Comparison of ENCODE assay signal across 12 cellular contexts in genomic region chr6:46323312-46323965, GRCh38.
A peak's percentile ranks its signal among the peaks of the same experiment; 100 is the strongest.
DNase-seq lines count a peak whose midpoint lies in the region; ATAC-seq and TF ChIP-seq lines count a peak whose summit lies in the region.
"Had no signal": no experiment of that assay in that cellular context is flagged by ENCODE, and none has a peak within 500 bp of the region (broad histone marks: within the 10 kb centered on the region; RNA-seq: fewer than 3 reads in every experiment).

No MANE protein-coding gene starts in this region.

- no peak for TF ChIP-seq CTCF in fibroblast of villous mesenchyme (IDR thresholded peaks at IDR 0.05; ENCODE audit: insufficient read depth, low read depth, low read length)

- peak overlapping the region; percentile 52 for H3K4me3 ChIP-seq in fibroblast of villous mesenchyme (ENCODE audit: low read depth, low read length)
- H3K4me3 ChIP-seq: K562, lung had no signal

- H3K27me3 Mint-ChIP-seq in activated CD8-positive, alpha-beta memory T cell treated with anti-CD3 and anti-CD28 coated beads, Interleukin-2, amount 10 ng/mL, durations not matched to agents 7 days and 5 days: peaks cover 5% of the 10 kb centered on the region
- H3K27me3 Mint-ChIP-seq in activated CD4-positive, alpha-beta memory T cell treated with anti-CD3 and anti-CD28 coated beads for 36 hours: peaks cover 7% of the 10 kb centered on the region

- POLR2A ChIA-PET in activated CD4-positive, alpha-beta memory T cell treated with anti-CD3 and anti-CD28 coated beads for 36 hours (lab: Charles Lee): no interaction called here

- H3K4me3 Mint-ChIP-seq in activated CD8-positive, alpha-beta memory T cell treated with anti-CD3 and anti-CD28 coated beads, Interleukin-2, amount 10 ng/mL, durations not matched to agents 7 days and 5 days: peak overlapping the region; percentile 59
- no peak overlapping the region for H3K4me3 Mint-ChIP-seq in activated CD4-positive, alpha-beta memory T cell treated with anti-CD3 and anti-CD28 coated beads for 36 hours
- H3K4me3 Mint-ChIP-seq: CD4-positive, CD25-positive, alpha-beta regulatory T cell had no signal

- peak; percentile 59 for DNase-seq in activated CD8-positive, alpha-beta memory T cell treated with anti-CD3 and anti-CD28 coated beads, Interleukin-2, amount 10 ng/mL, durations not matched to agents 7 days and 5 days
- DNase-seq in activated CD8-positive, alpha-beta memory T cell treated with anti-CD3 and anti-CD28 coated beads, Interleukin-2, amount 50 U/mL, for 4 hours: no peak
- DNase-seq in activated CD4-positive, alpha-beta memory T cell treated with anti-CD3 and anti-CD28 coated beads for 36 hours: peak; percentile 33
- DNase-seq in fibroblast of villous mesenchyme (ENCODE audit: low read depth) (peak; percentile 96), stromal cell of bone marrow (ENCODE audit: low read depth) (peak; percentile 93), left lobe of liver (ENCODE audit: low spot score) (no peak), NCI-H1436 treated with DMSO at 0.1 percent for 48 hours (lab: John Stamatoyannopoulos, UW) (no peak)
- DNase-seq: stimulated activated CD4-positive, alpha-beta T cell treated with anti-CD3 and anti-CD28 coated beads, Interleukin-2, amount 100 ng/mL, for 24 hours had no signal

- H3K36me3 Mint-ChIP-seq in activated CD8-positive, alpha-beta memory T cell treated with anti-CD3 and anti-CD28 coated beads, Interleukin-2, amount 10 ng/mL, durations not matched to agents 7 days and 5 days: peaks cover 1% of the 10 kb centered on the region
- H3K36me3 Mint-ChIP-seq in activated CD4-positive, alpha-beta memory T cell treated with anti-CD3 and anti-CD28 coated beads for 36 hours: no peaks in the 10 kb centered on the region
- H3K36me3 Mint-ChIP-seq: CD4-positive, CD25-positive, alpha-beta regulatory T cell had no signal

- H3K27ac Mint-ChIP-seq in activated CD8-positive, alpha-beta memory T cell treated with anti-CD3 and anti-CD28 coated beads, Interleukin-2, amount 10 ng/mL, durations not matched to agents 7 days and 5 days: peak overlapping the region; percentile 74
- no peak overlapping the region for H3K27ac Mint-ChIP-seq in activated CD4-positive, alpha-beta memory T cell treated with anti-CD3 and anti-CD28 coated beads for 36 hours
- H3K27ac Mint-ChIP-seq: CD4-positive, CD25-positive, alpha-beta regulatory T cell had no signal

- intact Hi-C loops in activated CD4-positive, alpha-beta memory T cell treated with anti-CD3 and anti-CD28 coated beads for 36 hours (cut with micrococcal nuclease): loop anchor here (1.0 kb wide), 1 partner anchor 103 kb away; no protein-coding TSS in a partner anchor

- peaks cover 56% of the 10 kb centered on the region for H3K4me1 Mint-ChIP-seq in activated CD8-positive, alpha-beta memory T cell treated with anti-CD3 and anti-CD28 coated beads, Interleukin-2, amount 10 ng/mL, durations not matched to agents 7 days and 5 days
- peaks cover 17% of the 10 kb centered on the region for H3K4me1 Mint-ChIP-seq in activated CD4-positive, alpha-beta memory T cell treated with anti-CD3 and anti-CD28 coated beads for 36 hours (ENCODE audit: low read depth)
- H3K4me1 Mint-ChIP-seq: CD4-positive, CD25-positive, alpha-beta regulatory T cell had no signal

- H3K9me3 Mint-ChIP-seq in activated CD8-positive, alpha-beta memory T cell treated with anti-CD3 and anti-CD28 coated beads, Interleukin-2, amount 10 ng/mL, durations not matched to agents 7 days and 5 days (ENCODE audit: low read depth): no peaks in the 10 kb centered on the region
- H3K9me3 Mint-ChIP-seq in activated CD4-positive, alpha-beta memory T cell treated with anti-CD3 and anti-CD28 coated beads for 36 hours: no peaks in the 10 kb centered on the region

- CTCF ChIA-PET in activated CD8-positive, alpha-beta memory T cell treated with anti-CD3 and anti-CD28 coated beads, Interleukin-2, amount 10 ng/mL, durations not matched to agents 7 days and 5 days (lab: Charles Lee): interaction anchor here (0.7 to 1.3 kb wide), 3 partner anchors 13 to 233 kb away, joined by 3 to 4 read pairs (median 3); no protein-coding TSS in a partner anchor
- CTCF ChIA-PET in activated CD4-positive, alpha-beta memory T cell treated with anti-CD3 and anti-CD28 coated beads for 36 hours (lab: Charles Lee): no interaction called here

- peak; percentile 76 for ATAC-seq in activated CD8-positive, alpha-beta memory T cell treated with anti-CD3 and anti-CD28 coated beads, Interleukin-2, amount 10 ng/mL, durations not matched to agents 7 days and 5 days
- ATAC-seq in GM18858 (IDR thresholded peaks at IDR 0.05; ENCODE audit: unreplicated experiment) (no peak), left lobe of liver (no peak)
- ATAC-seq: K562 had no signal

Comparison
In these comparisons a context has a peak if more than half of its experiments do, and no peak if none do; other contexts are left out.
1. DNase-seq: peak in activated CD8-positive, alpha-beta memory T cell treated with anti-CD3 and anti-CD28 coated beads, Interleukin-2, amount 10 ng/mL, durations not matched to agents 7 days and 5 days (single experiment), activated CD4-positive, alpha-beta memory T cell treated with anti-CD3 and anti-CD28 coated beads for 36 hours (single experiment), fibroblast of villous mesenchyme (single experiment) and stromal cell of bone marrow (single experiment); none in activated CD8-positive, alpha-beta memory T cell treated with anti-CD3 and anti-CD28 coated beads, Interleukin-2, amount 50 U/mL, for 4 hours (single experiment), left lobe of liver (single experiment) and NCI-H1436 treated with DMSO at 0.1 percent for 48 hours (single experiment).